19 cellular contexts compared by ENCODE assay signal in genomic region chr18:79532690-79533058, GRCh38.
"Had no signal": no experiment of that assay in that cellular context is flagged by ENCODE, and none has a peak within 500 bp of the region (broad histone marks: within the 10 kb centered on the region; RNA-seq: fewer than 3 reads in every experiment).

No MANE protein-coding gene starts in this region.

- H3K4me3 Mint-ChIP-seq: activated CD8-positive, alpha-beta T cell treated with anti-CD3 and anti-CD28 coated beads, Interleukin-2, amount 10 ng/mL, durations not matched to agents 7 days and 5 days; activated naive CD4-positive, alpha-beta T cell treated with anti-CD3 and anti-CD28 coated beads, Interleukin-2, amount 10 ng/mL, durations not matched to agents 7 days and 5 days; central memory CD8-positive, alpha-beta T cell; natural killer cell treated with Interleukin-12 subunit alpha and Interleukin-12 subunit beta and Interleukin-15 and Interleukin-18, amount 100 ng/mL, for 72 hours had no signal

- H3K4me1 Mint-ChIP-seq: activated naive CD4-positive, alpha-beta T cell treated with anti-CD3 and anti-CD28 coated beads, Interleukin-2, amount 10 ng/mL, durations not matched to agents 7 days and 5 days; central memory CD8-positive, alpha-beta T cell had no signal

- H3K27me3 Mint-ChIP-seq: central memory CD8-positive, alpha-beta T cell had no signal

- H3K27ac ChIP-seq: body of pancreas, epithelial cell of prostate, gastrocnemius medialis, hepatocyte, stomach, vagina had no signal

- H3K36me3 Mint-ChIP-seq: natural killer cell treated with Interleukin-12 subunit alpha and Interleukin-12 subunit beta and Interleukin-15 and Interleukin-18, amount 100 ng/mL, for 72 hours had no signal

- DNase-seq: activated CD4-positive, alpha-beta T cell treated with anti-CD3 and anti-CD28 coated beads for 48 hours; activated CD8-positive, alpha-beta memory T cell treated with anti-CD3 and anti-CD28 coated beads, Interleukin-2, amount 50 U/mL, for 48 hours; activated CD8-positive, alpha-beta T cell treated with anti-CD3 and anti-CD28 coated beads, Interleukin-2, amount 10 ng/mL, durations not matched to agents 7 days and 5 days; activated naive CD4-positive, alpha-beta T cell treated with anti-CD3 and anti-CD28 coated beads, Interleukin-2, amount 10 ng/mL, durations not matched to agents 7 days and 5 days; cortex of kidney; effector CD8-positive, alpha-beta T cell; gastrocnemius medialis; kidney glomerular epithelial cell; stimulated activated CD4-positive, alpha-beta T cell treated with anti-CD3 and anti-CD28 coated beads, Interleukin-15, amount 100 ng/mL, for 24 hours; stimulated activated CD4-positive, alpha-beta T cell treated with anti-CD3 and anti-CD28 coated beads, Interleukin-4, amount 100 ng/mL, for 24 hours; stomach; T-helper 9 cell had no signal

- H3K27me3 ChIP-seq: body of pancreas, gastrocnemius medialis, hepatocyte, vagina had no signal

- H3K79me2 ChIP-seq: hepatocyte had no signal

- H3K4me2 ChIP-seq: hepatocyte had no signal

- H3K4me1 ChIP-seq: body of pancreas, gastrocnemius medialis, vagina had no signal

- H3K36me3 ChIP-seq: vagina had no signal

- H3K4me3 ChIP-seq: body of pancreas, gastrocnemius medialis, hepatocyte, stomach, vagina had no signal

- H2AFZ ChIP-seq: hepatocyte had no signal

- H3K9me3 ChIP-seq: body of pancreas, gastrocnemius medialis, vagina had no signal

- ATAC-seq: activated CD8-positive, alpha-beta T cell treated with anti-CD3 and anti-CD28 coated beads, Interleukin-2, amount 10 ng/mL, durations not matched to agents 7 days and 5 days; body of pancreas; natural killer cell treated with Interleukin-12 subunit alpha and Interleukin-12 subunit beta and Interleukin-15 and Interleukin-18, amount 100 ng/mL, for 72 hours had no signal

- H3K27ac Mint-ChIP-seq: activated CD8-positive, alpha-beta T cell treated with anti-CD3 and anti-CD28 coated beads, Interleukin-2, amount 10 ng/mL, durations not matched to agents 7 days and 5 days; activated naive CD4-positive, alpha-beta T cell treated with anti-CD3 and anti-CD28 coated beads, Interleukin-2, amount 10 ng/mL, durations not matched to agents 7 days and 5 days; activated T-helper 2 cell treated with anti-CD3 and anti-CD28 coated beads, Interferon-gamma antibody, Interleukin-2, Interleukin-4, amounts not matched to agents 10 μg/mL and 5 μg/mL and 100 μg/mL, durations not matched to agents 14 hours and 24 hours and 36 hours; natural killer cell treated with Interleukin-12 subunit alpha and Interleukin-12 subunit beta and Interleukin-15 and Interleukin-18, amount 100 ng/mL, for 72 hours had no signal

- H3K9me3 Mint-ChIP-seq: activated naive CD4-positive, alpha-beta T cell treated with anti-CD3 and anti-CD28 coated beads, Interleukin-2, amount 10 ng/mL, durations not matched to agents 7 days and 5 days; activated T-helper 2 cell treated with anti-CD3 and anti-CD28 coated beads, Interferon-gamma antibody, Interleukin-2, Interleukin-4, amounts not matched to agents 10 μg/mL and 5 μg/mL and 100 μg/mL, durations not matched to agents 14 hours and 24 hours and 36 hours; central memory CD8-positive, alpha-beta T cell; natural killer cell treated with Interleukin-12 subunit alpha and Interleukin-12 subunit beta and Interleukin-15 and Interleukin-18, amount 100 ng/mL, for 72 hours had no signal
